Comparison of ENCODE assay signal across 18 cellular contexts in the genomic region with DNA sequence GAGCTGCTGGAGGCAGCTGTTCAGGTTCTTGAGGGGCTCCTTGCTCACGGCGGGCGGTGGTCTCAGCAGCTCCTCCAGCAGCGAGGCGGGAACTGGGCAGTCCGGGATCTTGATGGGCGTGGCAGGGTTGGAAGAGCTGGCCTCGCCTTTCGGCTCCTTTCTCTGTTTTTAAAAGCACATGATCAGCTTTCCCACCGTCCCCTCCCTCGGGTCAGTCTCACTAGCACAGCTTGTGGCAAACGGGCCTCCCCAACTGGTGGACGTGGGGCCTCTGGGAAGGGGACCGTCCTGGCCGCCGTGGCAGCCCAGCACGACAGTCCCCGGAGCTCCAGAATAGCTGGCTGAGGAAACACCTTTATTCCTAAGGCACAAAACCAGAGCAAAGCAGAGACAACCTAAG.
"Had no signal": no experiment of that assay in that cellular context is flagged by ENCODE, and none has a peak within 500 bp of the region (broad histone marks: within the 10 kb centered on the region; RNA-seq: fewer than 3 reads in every experiment).

No MANE protein-coding gene starts in this region.

- DNase-seq: activated CD4-positive, alpha-beta memory T cell treated with anti-CD3 and anti-CD28 coated beads for 36 hours; activated gamma-delta T cell; activated T-cell treated with anti-CD3 and anti-CD28 coated beads, Interleukin-2, amount 50 U/mL, for 72 hours; adrenal gland; central memory CD4-positive, alpha-beta T cell; colonic mucosa; islet precursor cell; midbrain; retina; stimulated activated CD4-positive, alpha-beta T cell treated with anti-CD3 and anti-CD28 coated beads, Interleukin-2, amount 100 ng/mL, for 48 hours; substantia nigra; T-helper 1 cell had no signal

- H3K4me3 Mint-ChIP-seq: activated CD4-positive, alpha-beta memory T cell treated with anti-CD3 and anti-CD28 coated beads for 36 hours; activated T-cell treated with anti-CD3 and anti-CD28 coated beads, Interleukin-2, amount 50 U/mL, for 72 hours; type B pancreatic cell had no signal

- H2AFZ ChIP-seq: hepatocyte had no signal

- H3K27me3 Mint-ChIP-seq: activated CD4-positive, alpha-beta memory T cell treated with anti-CD3 and anti-CD28 coated beads for 36 hours; type B pancreatic cell had no signal

- H3K27ac Mint-ChIP-seq: activated CD4-positive, alpha-beta memory T cell treated with anti-CD3 and anti-CD28 coated beads for 36 hours; activated T-cell treated with anti-CD3 and anti-CD28 coated beads, Interleukin-2, amount 50 U/mL, for 72 hours; type B pancreatic cell had no signal

- H3K4me3 ChIP-seq: adrenal gland, colonic mucosa, esophagus muscularis mucosa, hepatocyte, lung, SK-N-MC had no signal

- H3K9me3 ChIP-seq: adrenal gland, colonic mucosa, esophagus muscularis mucosa, neutrophil had no signal

- H3K79me2 ChIP-seq: hepatocyte had no signal

- H3K27ac ChIP-seq: adrenal gland, colonic mucosa, hepatocyte, neutrophil, SK-N-MC had no signal

- H3K4me1 ChIP-seq: colonic mucosa had no signal

- H3K4me2 ChIP-seq: hepatocyte had no signal

- H3K9me3 Mint-ChIP-seq: activated CD4-positive, alpha-beta memory T cell treated with anti-CD3 and anti-CD28 coated beads for 36 hours; activated T-cell treated with anti-CD3 and anti-CD28 coated beads, Interleukin-2, amount 50 U/mL, for 72 hours; type B pancreatic cell had no signal

- H3K36me3 Mint-ChIP-seq: type B pancreatic cell had no signal

- H3K27me3 ChIP-seq: adrenal gland, colonic mucosa, esophagus muscularis mucosa, hepatocyte, neutrophil had no signal
